In genomic region chr9:129139233-129139992, GRCh38 we compare ENCODE assay signal across 8 cellular contexts. TPM values are rescaled to one million over a fixed set of nuclear protein-coding genes. Genes with fewer than 3 reads are reported as not detected.
DNase-seq lines count a peak whose midpoint lies in the region; ATAC-seq, FAIRE-seq and TF ChIP-seq lines count a peak whose summit lies in the region.

No MANE protein-coding gene starts in this region.

- H3K9ac ChIP-seq in HepG2 (ENCODE audit: insufficient read depth, low read depth, low read length) = peak overlapping the region; percentile 96

- intact Hi-C loops in HepG2 (cut with micrococcal nuclease; ENCODE audit: unreplicated experiment) = loop anchor here (1.0 kb wide), 1 partner anchor 486 kb away; no protein-coding TSS in a partner anchor

- ATAC-seq in HG03354 (IDR thresholded peaks at IDR 0.05; ENCODE audit: poor library complexity, severe bottlenecking, unreplicated experiment) (peak; percentile 37), HepG2 (peak; percentile 60), GM19351 (IDR thresholded peaks at IDR 0.05; ENCODE audit: unreplicated experiment) (no peak)

- no peaks in the 10 kb centered on the region for H3K27me3 Mint-ChIP-seq in activated CD4-positive, alpha-beta T cell treated with anti-CD3 and anti-CD28 coated beads, Interleukin-2, amount 10 ng/mL, durations not matched to agents 7 days and 5 days

- H3K27ac Mint-ChIP-seq in activated CD4-positive, alpha-beta T cell treated with anti-CD3 and anti-CD28 coated beads, Interleukin-2, amount 10 ng/mL, durations not matched to agents 7 days and 5 days = peak overlapping the region; percentile 93

- TF ChIP-seq CTCF in GM10266 (IDR thresholded peaks at IDR 0.05; ENCODE audit: control insufficient read depth, insufficient read depth, low read depth, missing control alignments) (peak; percentile 89), HepG2 (CRISPR knock-in tag; IDR thresholded peaks at IDR 0.05) (peak; percentile 90)

- no peaks in the 10 kb centered on the region for H4K20me1 ChIP-seq in HepG2 (ENCODE audit: insufficient read depth, low read length)

- H3K36me3 Mint-ChIP-seq in activated CD4-positive, alpha-beta T cell treated with anti-CD3 and anti-CD28 coated beads, Interleukin-2, amount 10 ng/mL, durations not matched to agents 7 days and 5 days (ENCODE audit: low read depth) = peaks cover 32% of the 10 kb centered on the region

- H3K36me3 ChIP-seq in HepG2 (replicated peaks in 1 of 2; ENCODE audit: control insufficient read depth in 1 of 2, insufficient read depth in 2 of 2, low read length in 2 of 2) = peaks cover 13 to 60% of the 10 kb centered on the region in 2 experiments

- no peaks in the 10 kb centered on the region for H3K27me3 ChIP-seq in HepG2 (ENCODE audit: control insufficient read depth in 1 of 2, insufficient read depth in 2 of 2, low read length in 2 of 2)

- peak overlapping the region in 2 of 3 experiments; percentile 20 to 75; a peak in 4 of 6 replicates for H3K4me3 ChIP-seq in HepG2 (replicated peaks in 1 of 3; ENCODE audit: insufficient read depth in 1 of 3, low read depth in 2 of 3, low read length in 3 of 3)

- H3K4me1 Mint-ChIP-seq in activated CD4-positive, alpha-beta T cell treated with anti-CD3 and anti-CD28 coated beads, Interleukin-2, amount 10 ng/mL, durations not matched to agents 7 days and 5 days = peaks cover 44% of the 10 kb centered on the region

- peaks cover 6% of the 10 kb centered on the region for H3K79me2 ChIP-seq in HepG2 (ENCODE audit: insufficient read depth, low read length)

- DNase-seq in GM10266 (ENCODE audit: extremely low spot score) (peak; percentile 70), NCI-H526 (lab: John Stamatoyannopoulos, UW) (peak; percentile 52 to 79), dermis blood vessel endothelial cell (peak; percentile 92), HepG2 (ENCODE audit: low spot score) (peak; percentile 77)
- DNase-seq in activated CD4-positive, alpha-beta T cell treated with anti-CD3 and anti-CD28 coated beads, Interleukin-2, amount 10 ng/mL, durations not matched to agents 7 days and 5 days = peak; percentile 87
- peak; percentile 72 to 79 for DNase-seq in stimulated activated CD4-positive, alpha-beta T cell treated with anti-CD3 and anti-CD28 coated beads, Interleukin-2, amount 100 ng/mL, for 48 hours

- peaks cover 48% of the 10 kb centered on the region for H3K4me1 ChIP-seq in HepG2 (ENCODE audit: insufficient read depth, low read length)

- TF ChIP-seq EP300 in HepG2 (IDR thresholded peaks at IDR 0.05; ENCODE audit: low read depth in 2 of 2, low read length in 2 of 2) (no peak), HepG2 (CRISPR knock-in tag; IDR thresholded peaks at IDR 0.05; ENCODE audit: borderline replicate concordance) (no peak)

- in situ Hi-C loops in HepG2 (cut with HindIII; ENCODE audit: extremely low pct_ligation_motif_present, low pct_unique_long_range_greater_than_20kb) = no loop called here

- 22% methylated on average over 8 of the region's 13 CpGs for WGBS in HepG2 (ENCODE audit: low lambda C conversion rate)

- H3K9me3 ChIP-seq in HepG2 (ENCODE audit: low read length) = no peaks in the 10 kb centered on the region

- POLR2A ChIA-PET in activated CD4-positive, alpha-beta T cell treated with anti-CD3 and anti-CD28 coated beads, Interleukin-2, amount 10 ng/mL, durations not matched to agents 7 days and 5 days (lab: Charles Lee) = interaction anchor here (1.0 to 1.1 kb wide), 2 partner anchors 485 to 684 kb away, joined by 3 read pairs; no protein-coding TSS in a partner anchor
- POLR2A ChIA-PET in HepG2 (lab: Yijun Ruan, JAX) = interaction anchor here (0.6 to 3.5 kb wide), 25 partner anchors 8 to 486 kb away, joined by 3 to 55 read pairs (median 7); partner anchors contain the start of genes CRAT, IER5L, NTMT1 and PTPA

- H2AFZ ChIP-seq in HepG2 (ENCODE audit: low read length) = no peak overlapping the region

- peak overlapping the region; percentile 75 for H3K4me3 Mint-ChIP-seq in activated CD4-positive, alpha-beta T cell treated with anti-CD3 and anti-CD28 coated beads, Interleukin-2, amount 10 ng/mL, durations not matched to agents 7 days and 5 days

- CTCF ChIA-PET in activated CD4-positive, alpha-beta T cell treated with anti-CD3 and anti-CD28 coated beads, Interleukin-2, amount 10 ng/mL, durations not matched to agents 7 days and 5 days (lab: Charles Lee) = interaction anchor here (0.7 to 6.6 kb wide), 37 partner anchors 9 to 598 kb away, joined by 3 to 50 read pairs (median 4); partner anchors contain the start of genes C9orf50, IER5L and NTMT1
- CTCF ChIA-PET in HepG2 (lab: Yijun Ruan, JAX; ENCODE audit: low intra/inter-chr PET ratio, low total read pairs) = interaction anchor here (0.8 to 2.1 kb wide), 3 partner anchors 430 to 485 kb away, joined by 3 to 17 read pairs (median 13); no protein-coding TSS in a partner anchor

- TF ChIP-seq RAD21 in HepG2 (CRISPR knock-in tag; IDR thresholded peaks at IDR 0.05) = peak; percentile 83

- FAIRE-seq in HepG2 (lab: Jason Lieb, UNC) = peak; percentile 92

- peak overlapping the region; percentile 98 for H3K27ac ChIP-seq in HepG2 (ENCODE audit: extremely low read length, insufficient read depth, low read length)

- peak overlapping the region; percentile 97 for H3K4me2 ChIP-seq in HepG2 (ENCODE audit: low read depth, low read length)

- no peak; a peak in 1 of 4 replicates for TF ChIP-seq POLR2A in HepG2 (IDR thresholded peaks at IDR 0.05; ENCODE audit: insufficient read depth in 1 of 2, low read depth in 2 of 2, low read length in 2 of 2)

- BruUV-seq in HepG2 (replicated peaks; lab: Mats Ljungman, UMichigan) = no TSS peak

- no peaks in the 10 kb centered on the region for H3K9me3 Mint-ChIP-seq in activated CD4-positive, alpha-beta T cell treated with anti-CD3 and anti-CD28 coated beads, Interleukin-2, amount 10 ng/mL, durations not matched to agents 7 days and 5 days

RNA-seq across cellular contexts. Expression of gene PTPA, which starts 28.2 kb away (rescaled TPM):
- 100 to 1,000 TPM in 1 of 2 experiments, 10 to 100 TPM in 1; 96.4 to 111 TPM for total RNA-seq in activated CD4-positive, alpha-beta T cell treated with anti-CD3 and anti-CD28 coated beads, Interleukin-2, amount 10 ng/mL, durations not matched to agents 7 days and 5 days
- total RNA-seq in dermis blood vessel endothelial cell = 80.0 and 145 TPM in 2 replicates
- total RNA-seq in HepG2 (2016; rRNA removed; fragmentation: Illumina TruSeq; extraction: Trizol) = 105 and 109 TPM in 2 replicates
- total RNA-seq in HepG2 (2016; cell fraction: cytosol; rRNA removed; fragmentation: Illumina TruSeq; extraction: Trizol; ENCODE audit: low read depth) = 13.7 and 14.3 TPM in 2 replicates
- total RNA-seq in HepG2 (2016; cell fraction: insoluble cytoplasmic fraction; rRNA removed; fragmentation: Illumina TruSeq; extraction: Trizol) = 107 and 108 TPM in 2 replicates
- total RNA-seq in HepG2 (2016; cell fraction: membrane; rRNA removed; fragmentation: Illumina TruSeq; extraction: Trizol) = 42.5 and 49.9 TPM in 2 replicates
- total RNA-seq in HepG2 (2016; cell fraction: nucleus; rRNA removed; fragmentation: Illumina TruSeq; extraction: Trizol) = 57.5 and 66.5 TPM in 2 replicates
- 79.3 and 86.0 TPM in 2 replicates for polyA plus RNA-seq in HepG2 (2011; rRNA removed)
- 78.6 and 93.8 TPM in 2 replicates for polyA plus RNA-seq in HepG2 (2011; cell fraction: cytosol; rRNA removed)
- polyA plus RNA-seq in HepG2 (2011; cell fraction: nucleus; rRNA removed) = 64.7 and 73.4 TPM in 2 replicates
- polyA plus RNA-seq in HepG2 (2012) = 58.7 and 58.8 TPM in 2 replicates
- polyA plus RNA-seq in HepG2 (2016; cell fraction: cytosol; fragmentation: Illumina TruSeq; extraction: Trizol; ENCODE audit: low read depth) = 12.7 and 14.2 TPM in 2 replicates
- polyA plus RNA-seq in HepG2 (2016; cell fraction: insoluble cytoplasmic fraction; fragmentation: Illumina TruSeq; extraction: Trizol; ENCODE audit: low read depth) = 95.6 and 101 TPM in 2 replicates
- 35.2 and 36.7 TPM in 2 replicates for polyA plus RNA-seq in HepG2 (2016; cell fraction: membrane; fragmentation: Illumina TruSeq; extraction: Trizol; ENCODE audit: low read depth)
- 80.4 and 88.7 TPM in 2 replicates for polyA plus RNA-seq in HepG2 (2016; cell fraction: nucleus; fragmentation: Illumina TruSeq; extraction: Trizol; ENCODE audit: insufficient read depth, low read depth)
- polyA minus RNA-seq in HepG2 (2011; rRNA and poly(A)+ RNA removed; ENCODE audit: low replicate concordance) = 104 and 215 TPM in 2 replicates
- polyA minus RNA-seq in HepG2 (2011; cell fraction: cytosol; rRNA and poly(A)+ RNA removed) = 57.5 and 58.2 TPM in 2 replicates
- 32.4 and 34.9 TPM in 2 replicates for polyA minus RNA-seq in HepG2 (2011; cell fraction: nucleus; rRNA and poly(A)+ RNA removed)

RNA-seq across cellular contexts. Expression of gene CRAT, which starts 28.8 kb away (rescaled TPM):
- 10 to 100 TPM; 20.4 to 25.2 TPM for total RNA-seq in activated CD4-positive, alpha-beta T cell treated with anti-CD3 and anti-CD28 coated beads, Interleukin-2, amount 10 ng/mL, durations not matched to agents 7 days and 5 days
- total RNA-seq in dermis blood vessel endothelial cell = 34.0 and 61.8 TPM in 2 replicates
- total RNA-seq in HepG2 (2016; rRNA removed; fragmentation: Illumina TruSeq; extraction: Trizol) = 26.6 and 29.3 TPM in 2 replicates
- total RNA-seq in HepG2 (2016; cell fraction: cytosol; rRNA removed; fragmentation: Illumina TruSeq; extraction: Trizol; ENCODE audit: low read depth) = 13.7 and 20.3 TPM in 2 replicates
- total RNA-seq in HepG2 (2016; cell fraction: insoluble cytoplasmic fraction; rRNA removed; fragmentation: Illumina TruSeq; extraction: Trizol) = 24.5 and 28.0 TPM in 2 replicates
- total RNA-seq in HepG2 (2016; cell fraction: membrane; rRNA removed; fragmentation: Illumina TruSeq; extraction: Trizol) = 27.1 and 32.0 TPM in 2 replicates
- 17.6 and 18.1 TPM in 2 replicates for total RNA-seq in HepG2 (2016; cell fraction: nucleus; rRNA removed; fragmentation: Illumina TruSeq; extraction: Trizol)
- polyA plus RNA-seq in HepG2 (2011; rRNA removed) = 26.1 and 31.1 TPM in 2 replicates
- polyA plus RNA-seq in HepG2 (2011; cell fraction: cytosol; rRNA removed) = 21.4 and 24.4 TPM in 2 replicates
- polyA plus RNA-seq in HepG2 (2011; cell fraction: nucleus; rRNA removed) = 62.4 and 63.9 TPM in 2 replicates
- 32.3 and 32.7 TPM in 2 replicates for polyA plus RNA-seq in HepG2 (2012)
- 18.5 and 23.3 TPM in 2 replicates for polyA plus RNA-seq in HepG2 (2016; cell fraction: cytosol; fragmentation: Illumina TruSeq; extraction: Trizol; ENCODE audit: low read depth)
- polyA plus RNA-seq in HepG2 (2016; cell fraction: insoluble cytoplasmic fraction; fragmentation: Illumina TruSeq; extraction: Trizol; ENCODE audit: low read depth) = 27.2 and 34.4 TPM in 2 replicates
- 26.8 and 32.7 TPM in 2 replicates for polyA plus RNA-seq in HepG2 (2016; cell fraction: membrane; fragmentation: Illumina TruSeq; extraction: Trizol; ENCODE audit: low read depth)
- 29.5 and 29.9 TPM in 2 replicates for polyA plus RNA-seq in HepG2 (2016; cell fraction: nucleus; fragmentation: Illumina TruSeq; extraction: Trizol; ENCODE audit: insufficient read depth, low read depth)
- 7.1 and 60.6 TPM in 2 replicates for polyA minus RNA-seq in HepG2 (2011; rRNA and poly(A)+ RNA removed; ENCODE audit: low replicate concordance)
- polyA minus RNA-seq in HepG2 (2011; cell fraction: cytosol; rRNA and poly(A)+ RNA removed) = 24.5 and 25.6 TPM in 2 replicates
- 11.7 and 16.0 TPM in 2 replicates for polyA minus RNA-seq in HepG2 (2011; cell fraction: nucleus; rRNA and poly(A)+ RNA removed)

RNA-seq across cellular contexts. Expression of gene IER5L, which starts 38.6 kb away (rescaled TPM):
- total RNA-seq in activated CD4-positive, alpha-beta T cell treated with anti-CD3 and anti-CD28 coated beads, Interleukin-2, amount 10 ng/mL, durations not matched to agents 7 days and 5 days = 1 to 10 TPM; 1.8 to 2.3 TPM
- total RNA-seq in dermis blood vessel endothelial cell = 13.0 and 19.4 TPM in 2 replicates
- total RNA-seq in HepG2 (2016; rRNA removed; fragmentation: Illumina TruSeq; extraction: Trizol) = 2.5 and 3.3 TPM in 2 replicates
- total RNA-seq in HepG2 (2016; cell fraction: cytosol; rRNA removed; fragmentation: Illumina TruSeq; extraction: Trizol; ENCODE audit: low read depth) = 2.4 and 2.5 TPM in 2 replicates
- 2.6 and 3.2 TPM in 2 replicates for total RNA-seq in HepG2 (2016; cell fraction: insoluble cytoplasmic fraction; rRNA removed; fragmentation: Illumina TruSeq; extraction: Trizol)
- total RNA-seq in HepG2 (2016; cell fraction: membrane; rRNA removed; fragmentation: Illumina TruSeq; extraction: Trizol) = 2.0 and 2.7 TPM in 2 replicates
- 0.84 and 1.2 TPM in 2 replicates for total RNA-seq in HepG2 (2016; cell fraction: nucleus; rRNA removed; fragmentation: Illumina TruSeq; extraction: Trizol)
- 1.8 and 3.6 TPM in 2 replicates for polyA plus RNA-seq in HepG2 (2011; rRNA removed)
- 2.1 and 3.1 TPM in 2 replicates for polyA plus RNA-seq in HepG2 (2011; cell fraction: cytosol; rRNA removed)
- 4.4 and 4.5 TPM in 2 replicates for polyA plus RNA-seq in HepG2 (2011; cell fraction: nucleus; rRNA removed)
- polyA plus RNA-seq in HepG2 (2012) = 1.5 and 2.6 TPM in 2 replicates
- polyA plus RNA-seq in HepG2 (2016; cell fraction: cytosol; fragmentation: Illumina TruSeq; extraction: Trizol; ENCODE audit: low read depth) = 0.59 and 0.61 TPM in 2 replicates
- polyA plus RNA-seq in HepG2 (2016; cell fraction: insoluble cytoplasmic fraction; fragmentation: Illumina TruSeq; extraction: Trizol; ENCODE audit: low read depth) = 2.2 and 2.5 TPM in 2 replicates
- 0.52 and 0.74 TPM in 2 replicates for polyA plus RNA-seq in HepG2 (2016; cell fraction: membrane; fragmentation: Illumina TruSeq; extraction: Trizol; ENCODE audit: low read depth)
- 1.3 and 2.1 TPM in 2 replicates for polyA plus RNA-seq in HepG2 (2016; cell fraction: nucleus; fragmentation: Illumina TruSeq; extraction: Trizol; ENCODE audit: insufficient read depth, low read depth)
- polyA minus RNA-seq in HepG2 (2011; rRNA and poly(A)+ RNA removed; ENCODE audit: low replicate concordance) = 5.5 and 12.0 TPM in 2 replicates
- 5.6 and 6.2 TPM in 2 replicates for polyA minus RNA-seq in HepG2 (2011; cell fraction: cytosol; rRNA and poly(A)+ RNA removed)
- 1.2 and 1.9 TPM in 2 replicates for polyA minus RNA-seq in HepG2 (2011; cell fraction: nucleus; rRNA and poly(A)+ RNA removed)

RNA-seq across cellular contexts. Expression of gene DOLPP1, which starts 58.5 kb away (rescaled TPM):
- total RNA-seq in activated CD4-positive, alpha-beta T cell treated with anti-CD3 and anti-CD28 coated beads, Interleukin-2, amount 10 ng/mL, durations not matched to agents 7 days and 5 days = 10 to 100 TPM; 19.5 to 19.6 TPM
- total RNA-seq in dermis blood vessel endothelial cell (10.7 and 15.5 TPM in 2 replicates), HepG2 (2016; rRNA removed; fragmentation: Illumina TruSeq; extraction: Trizol) (15.1 and 34.1 TPM in 2 replicates)
- total RNA-seq in HepG2 (2016; cell fraction: cytosol; rRNA removed; fragmentation: Illumina TruSeq; extraction: Trizol; ENCODE audit: low read depth) = 4.4 and 4.8 TPM in 2 replicates
- total RNA-seq in HepG2 (2016; cell fraction: insoluble cytoplasmic fraction; rRNA removed; fragmentation: Illumina TruSeq; extraction: Trizol) = 14.3 and 33.9 TPM in 2 replicates
- 11.5 and 12.2 TPM in 2 replicates for total RNA-seq in HepG2 (2016; cell fraction: membrane; rRNA removed; fragmentation: Illumina TruSeq; extraction: Trizol)
- 27.9 and 34.5 TPM in 2 replicates for total RNA-seq in HepG2 (2016; cell fraction: nucleus; rRNA removed; fragmentation: Illumina TruSeq; extraction: Trizol)
- polyA plus RNA-seq in HepG2 (2011; rRNA removed) = 20.9 and 21.0 TPM in 2 replicates
- polyA plus RNA-seq in HepG2 (2011; cell fraction: cytosol; rRNA removed) = 18.4 and 24.7 TPM in 2 replicates
- 17.8 and 22.4 TPM in 2 replicates for polyA plus RNA-seq in HepG2 (2011; cell fraction: nucleus; rRNA removed)
- 7.5 and 9.0 TPM in 2 replicates for polyA plus RNA-seq in HepG2 (2012)
- 3.5 and 3.7 TPM in 2 replicates for polyA plus RNA-seq in HepG2 (2016; cell fraction: cytosol; fragmentation: Illumina TruSeq; extraction: Trizol; ENCODE audit: low read depth)
- 15.8 and 16.0 TPM in 2 replicates for polyA plus RNA-seq in HepG2 (2016; cell fraction: insoluble cytoplasmic fraction; fragmentation: Illumina TruSeq; extraction: Trizol; ENCODE audit: low read depth)
- 6.2 and 7.2 TPM in 2 replicates for polyA plus RNA-seq in HepG2 (2016; cell fraction: membrane; fragmentation: Illumina TruSeq; extraction: Trizol; ENCODE audit: low read depth)
- polyA plus RNA-seq in HepG2 (2016; cell fraction: nucleus; fragmentation: Illumina TruSeq; extraction: Trizol; ENCODE audit: insufficient read depth, low read depth) = 48.2 and 51.4 TPM in 2 replicates
- polyA minus RNA-seq in HepG2 (2011; rRNA and poly(A)+ RNA removed; ENCODE audit: low replicate concordance) = 31.9 and 42.4 TPM in 2 replicates
- 9.3 and 12.5 TPM in 2 replicates for polyA minus RNA-seq in HepG2 (2011; cell fraction: cytosol; rRNA and poly(A)+ RNA removed)
- 4.4 and 6.6 TPM in 2 replicates for polyA minus RNA-seq in HepG2 (2011; cell fraction: nucleus; rRNA and poly(A)+ RNA removed)
